Comparison of ENCODE assay signal across 8 cellular contexts in the genomic region with DNA sequence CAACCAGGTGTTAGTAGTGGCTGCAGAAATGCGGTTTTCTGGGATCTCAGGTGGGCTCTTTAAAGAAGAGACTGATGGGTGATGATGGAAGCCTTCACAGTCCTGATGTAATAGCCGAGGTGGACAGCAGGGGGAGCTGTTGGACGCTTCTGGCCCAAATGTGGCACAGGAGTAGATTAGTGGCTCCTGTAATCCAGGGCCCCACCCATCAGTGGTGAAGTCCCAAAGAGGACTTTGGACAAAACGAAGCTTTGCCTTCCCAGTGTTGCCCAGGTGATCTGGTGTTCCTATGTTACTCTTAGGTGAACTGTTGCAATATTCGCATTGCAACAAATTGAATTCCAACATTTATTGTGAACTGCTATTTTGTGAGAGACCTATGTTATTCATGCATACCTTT. TPM values are rescaled to one million over a fixed set of nuclear protein-coding genes. Genes with fewer than 3 reads are reported as not detected.
DNase-seq lines count a peak whose midpoint lies in the region; ATAC-seq and TF ChIP-seq lines count a peak whose summit lies in the region.

No MANE protein-coding gene starts in this region.

- H3K79me2 ChIP-seq in GM23248 (ENCODE audit: insufficient read depth) (no peaks in the 10 kb centered on the region), PC-3 (ENCODE audit: low read length) (no peaks in the 10 kb centered on the region)

- peak; percentile 88 for TF ChIP-seq CTCF in PC-3 (conservative IDR thresholded peaks at IDR 0.05; ENCODE audit: low read depth, low read length)
- peak; percentile 93 for TF ChIP-seq CTCF in foreskin fibroblast (IDR thresholded peaks at IDR 0.05; ENCODE audit: low read depth, low read length)
- TF ChIP-seq CTCF in osteocyte (IDR thresholded peaks at IDR 0.05) = peak; percentile 78
- peak; percentile 67 to 82 (median 74) for TF ChIP-seq CTCF in tibial nerve (IDR thresholded peaks at IDR 0.05)

- intact Hi-C loops in PC-3 (cut with micrococcal nuclease) = loop anchor here (2.0 kb wide), 1 partner anchor 147 kb away; the partner anchor contains the start of gene POLR2M

- TF ChIP-seq POLR2A in tibial nerve (IDR thresholded peaks at IDR 0.05) = no peak

- H3K9me2 ChIP-seq in GM23248 (ENCODE audit: insufficient read depth) = no peaks in the 10 kb centered on the region
- no peaks in the 10 kb centered on the region for H3K9me2 ChIP-seq in PC-3 (replicated peaks; ENCODE audit: low read length)

- H3K36me3 ChIP-seq in GM23248 (ENCODE audit: low read depth) (no peaks in the 10 kb centered on the region), PC-3 (ENCODE audit: low read depth, low read length) (no peaks in the 10 kb centered on the region), tibial nerve (no peaks in the 10 kb centered on the region)

- peaks cover 0 to 2% of the 10 kb centered on the region in 2 donors for H3K36me3 Mint-ChIP-seq in activated T-cell treated with anti-CD3 and anti-CD28 coated beads, Interleukin-2, amount 50 U/mL, for 72 hours (ENCODE audit: insufficient read depth in 2 of 2)
- H3K36me3 Mint-ChIP-seq in osteocyte (ENCODE audit: unreplicated experiment) = no peaks in the 10 kb centered on the region

- H3K4me1 Mint-ChIP-seq in activated T-cell treated with anti-CD3 and anti-CD28 coated beads, Interleukin-2, amount 50 U/mL, for 72 hours (ENCODE audit: low read depth) = peaks cover 41% of the 10 kb centered on the region
- peaks cover 22% of the 10 kb centered on the region for H3K4me1 Mint-ChIP-seq in osteocyte (ENCODE audit: unreplicated experiment)

- H3K4me1 ChIP-seq in GM23248 (ENCODE audit: insufficient read depth) = no peaks in the 10 kb centered on the region
- peaks cover 23% of the 10 kb centered on the region for H3K4me1 ChIP-seq in PC-3 (ENCODE audit: insufficient read depth, low read length)
- H3K4me1 ChIP-seq in tibial nerve = peaks cover 0 to 11% (median 0%) of the 10 kb centered on the region in 4 donors

- CTCF ChIA-PET in PC-3 (lab: Charles Lee) = interaction anchor here (0.8 kb wide), 1 partner anchor 47 kb away, joined by 3 read pairs; no protein-coding TSS in a partner anchor

- H3K27ac ChIP-seq in GM23248 (no peak overlapping the region), PC-3 (ENCODE audit: low read length) (no peak overlapping the region), tibial nerve (no peak overlapping the region)

- TF ChIP-seq EP300 in tibial nerve (IDR thresholded peaks at IDR 0.05) = no peak

- H2AFZ ChIP-seq in GM23248 = no peak overlapping the region
- H2AFZ ChIP-seq in PC-3 (ENCODE audit: low read length) = no peak overlapping the region

- no peak overlapping the region for H3K27ac Mint-ChIP-seq in activated T-cell treated with anti-CD3 and anti-CD28 coated beads, Interleukin-2, amount 50 U/mL, for 72 hours
- H3K27ac Mint-ChIP-seq in osteocyte (ENCODE audit: unreplicated experiment) = no peak overlapping the region

- H3K4me2 ChIP-seq in GM23248 (ENCODE audit: unreplicated experiment) = no peak overlapping the region
- no peak overlapping the region for H3K4me2 ChIP-seq in PC-3 (ENCODE audit: low read length)

- H3K4me3 ChIP-seq in GM23248 = no peak overlapping the region
- no peak overlapping the region for H3K4me3 ChIP-seq in PC-3 (ENCODE audit: low read length)
- H3K4me3 ChIP-seq in foreskin fibroblast (ENCODE audit: low read depth in 1 of 2, low read length in 2 of 2) = no peak overlapping the region
- no peak overlapping the region for H3K4me3 ChIP-seq in tibial nerve

- no peak overlapping the region for H3K4me3 Mint-ChIP-seq in activated T-cell treated with anti-CD3 and anti-CD28 coated beads, Interleukin-2, amount 50 U/mL, for 72 hours
- H3K4me3 Mint-ChIP-seq in osteocyte (ENCODE audit: unreplicated experiment) = no peak overlapping the region

- H3K27me3 Mint-ChIP-seq in activated T-cell treated with anti-CD3 and anti-CD28 coated beads, Interleukin-2, amount 50 U/mL, for 72 hours (ENCODE audit: low read depth) = peaks cover 7% of the 10 kb centered on the region
- peaks cover 4% of the 10 kb centered on the region for H3K27me3 Mint-ChIP-seq in osteocyte (ENCODE audit: unreplicated experiment)

- H3K9me3 Mint-ChIP-seq in activated T-cell treated with anti-CD3 and anti-CD28 coated beads, Interleukin-2, amount 50 U/mL, for 72 hours = peaks cover 0 to 2% of the 10 kb centered on the region in 2 donors
- no peaks in the 10 kb centered on the region for H3K9me3 Mint-ChIP-seq in osteocyte (ENCODE audit: unreplicated experiment)

- in situ Hi-C loops in GM23248 (cut with MboI) = loop anchor here (10.0 kb wide), 1 partner anchor 505 kb away; the partner anchor contains the start of gene ALDH1A2

- H3K9ac ChIP-seq in GM23248 = no peak overlapping the region
- H3K9ac ChIP-seq in PC-3 (ENCODE audit: low read length) = no peak overlapping the region

- H3K27me3 ChIP-seq in GM23248 (replicated peaks; ENCODE audit: insufficient read depth) = 0 out of 2 replicates have a peak, but pooled peaks cover 3% of the 10 kb centered on the region
- no peaks in the 10 kb centered on the region for H3K27me3 ChIP-seq in PC-3 (ENCODE audit: low read length)
- H3K27me3 ChIP-seq in tibial nerve = no peaks in the 10 kb centered on the region

- no TSS peak for BruUV-seq in PC-3 (replicated peaks; lab: Mats Ljungman, UMichigan)

- no peaks in the 10 kb centered on the region for H4K20me1 ChIP-seq in GM23248 (ENCODE audit: insufficient read depth)
- H4K20me1 ChIP-seq in PC-3 (ENCODE audit: low read length) = no peaks in the 10 kb centered on the region

- H3K9me3 ChIP-seq in GM23248 (ENCODE audit: low read depth) (no peaks in the 10 kb centered on the region), PC-3 (ENCODE audit: low read length) (no peaks in the 10 kb centered on the region), tibial nerve (no peaks in the 10 kb centered on the region)

- H3F3A ChIP-seq in GM23248 (ENCODE audit: insufficient read depth) = no peaks in the 10 kb centered on the region; the same call in 1 of the 2 replicates
- no peaks in the 10 kb centered on the region for H3F3A ChIP-seq in PC-3 (ENCODE audit: low read length, unreplicated experiment)

- DNase-seq in AML-193 (lab: John Stamatoyannopoulos, UW) (peak; percentile 11 to 14), GM23248 (peak; percentile 59), PC-3 (peak; percentile 78), foreskin fibroblast (peak in 1 of 2 donors; percentile 63), osteocyte (ENCODE audit: extremely low spot score, unreplicated experiment) (no peak), tibial nerve (ENCODE audit: low spot score in 2 of 2) (peak; percentile 53 to 66)
- DNase-seq in activated T-cell treated with anti-CD3 and anti-CD28 coated beads, Interleukin-2, amount 50 U/mL, for 72 hours = peak; percentile 69 to 74

- POLR2A ChIA-PET in PC-3 (lab: Charles Lee; ENCODE audit: unreplicated experiment) = no interaction called here

- ATAC-seq in PC-3 (peak; percentile 49), GM18502 (IDR thresholded peaks at IDR 0.05; ENCODE audit: poor library complexity, unreplicated experiment) (no peak)
- no peak for ATAC-seq in activated T-cell treated with anti-CD3 and anti-CD28 coated beads, Interleukin-2, amount 50 U/mL, for 72 hours (replicated peaks in 1 of 2)

- WGBS in GM23248 (ENCODE audit: low coverage in 1 of 2, low lambda C conversion rate in 2 of 2, missing lambda C conversion rate in 2 of 2), 2 experiments = 20% methylated on average over 5 of the region's 5 CpGs
- WGBS in tibial nerve, 2 donors = 26 to 28% methylated on average over 4 to 5 of the region's 5 CpGs

RNA-seq across cellular contexts. Expression of gene MYZAP, which starts 31.8 kb away (rescaled TPM):
- not detected in 2 replicates for total RNA-seq in GM23248 (2014; rRNA removed; shearing (Covaris generic))
- polyA plus RNA-seq in GM23248 (2016; fragmentation: Nextera tagmentation; extraction: Ambion mirVana) = 0.11 and 0.13 TPM in 2 replicates
- total RNA-seq in PC-3 (2014; rRNA removed) (3.5 and 6.0 TPM in 2 replicates), osteocyte (1.4 and 1.5 TPM in 2 replicates), tibial nerve (1 to 10 TPM in 3 of 4 donors, under 1 TPM in 1; 0.98 to 9.3 (median 2.7) TPM)
- total RNA-seq in activated T-cell treated with anti-CD3 and anti-CD28 coated beads, Interleukin-2, amount 50 U/mL, for 72 hours = under 1 TPM in 1 of 2 donors, not detected in 1; 0.24 TPM
